25 cellular contexts compared by ENCODE assay signal in the genomic region with DNA sequence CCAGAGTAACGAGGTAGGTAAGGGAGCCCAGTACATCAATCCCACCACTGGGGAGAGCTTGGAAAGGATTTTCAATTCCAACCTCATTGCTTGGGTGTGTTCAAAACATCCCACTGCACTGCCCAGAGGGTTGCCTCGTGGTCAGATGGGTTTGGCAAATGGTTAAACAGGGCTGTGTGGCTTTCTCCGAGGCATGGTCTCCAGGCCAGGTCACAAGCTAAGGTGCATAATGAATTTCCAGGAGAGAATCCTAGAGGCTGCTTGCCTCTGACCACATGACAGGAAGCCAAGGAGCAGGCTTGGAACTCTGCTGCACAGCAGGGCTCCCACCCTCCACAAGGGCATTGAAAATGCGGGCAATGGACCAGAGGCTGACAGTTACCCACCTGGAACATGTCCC.
"Had no signal": no experiment of that assay in that cellular context is flagged by ENCODE, and none has a peak within 500 bp of the region (broad histone marks: within the 10 kb centered on the region; RNA-seq: fewer than 3 reads in every experiment).

No MANE protein-coding gene starts in this region.

- DNase-seq: activated CD4-positive, alpha-beta memory T cell treated with anti-CD3 and anti-CD28 coated beads, Interleukin-2, amount 10 ng/mL, durations not matched to agents 7 days and 5 days; activated CD4-positive, alpha-beta T cell treated with anti-CD3 and anti-CD28 coated beads, Interleukin-2, amount 10 ng/mL, durations not matched to agents 7 days and 5 days; activated CD4-positive, CD25-positive, alpha-beta regulatory T cell; activated gamma-delta T cell; activated naive CD4-positive, alpha-beta T cell treated with anti-CD3 and anti-CD28 coated beads for 36 hours; activated T-cell treated with anti-CD3 and anti-CD28 coated beads for 4 hours; activated T-cell treated with anti-CD3 and anti-CD28 coated beads, Interleukin-2, amount 50 U/mL, for 48 hours; amygdala; caudate nucleus; Kasumi-1; KBM-7; NCI-H1092; NCI-H1417; NCI-H2029; NCI-H2107; NCI-H2171 treated with DMSO at 0.1 percent for 48 hours; NCI-H226; NCI-H526 treated with DMSO at 0.1 percent for 48 hours; NCI-H82; OCI-M1; SIG-M5; T-helper 17 cell; T-helper 9 cell had no signal

- H3K36me3 Mint-ChIP-seq: activated naive CD8-positive, alpha-beta T cell had no signal

- ATAC-seq: activated T-helper 17 cell treated with anti-CD3 and anti-CD28 coated beads, Interleukin-2, amount 50 U/mL, for 72 hours; T-helper 17 cell had no signal

- H3K4me3 Mint-ChIP-seq: activated CD4-positive, alpha-beta memory T cell treated with anti-CD3 and anti-CD28 coated beads, Interleukin-2, amount 10 ng/mL, durations not matched to agents 7 days and 5 days; activated CD4-positive, alpha-beta T cell treated with anti-CD3 and anti-CD28 coated beads, Interleukin-2, amount 10 ng/mL, durations not matched to agents 7 days and 5 days; activated naive CD4-positive, alpha-beta T cell treated with anti-CD3 and anti-CD28 coated beads for 36 hours; activated naive CD8-positive, alpha-beta T cell; activated T-helper 17 cell treated with anti-CD3 and anti-CD28 coated beads, Interleukin-2, amount 50 U/mL, for 72 hours; T-helper 17 cell had no signal

- H3K9me3 Mint-ChIP-seq: activated CD4-positive, alpha-beta memory T cell treated with anti-CD3 and anti-CD28 coated beads, Interleukin-2, amount 10 ng/mL, durations not matched to agents 7 days and 5 days; activated CD4-positive, alpha-beta T cell treated with anti-CD3 and anti-CD28 coated beads, Interleukin-2, amount 10 ng/mL, durations not matched to agents 7 days and 5 days; activated naive CD4-positive, alpha-beta T cell treated with anti-CD3 and anti-CD28 coated beads for 36 hours; activated T-helper 17 cell treated with anti-CD3 and anti-CD28 coated beads, Interleukin-2, amount 50 U/mL, for 72 hours had no signal

- H3K27me3 Mint-ChIP-seq: activated CD4-positive, alpha-beta memory T cell treated with anti-CD3 and anti-CD28 coated beads, Interleukin-2, amount 10 ng/mL, durations not matched to agents 7 days and 5 days; activated CD4-positive, alpha-beta T cell treated with anti-CD3 and anti-CD28 coated beads, Interleukin-2, amount 10 ng/mL, durations not matched to agents 7 days and 5 days; activated naive CD8-positive, alpha-beta T cell; activated T-helper 17 cell treated with anti-CD3 and anti-CD28 coated beads, Interleukin-2, amount 50 U/mL, for 72 hours; T-helper 17 cell had no signal

- H3K27ac Mint-ChIP-seq: activated CD4-positive, alpha-beta memory T cell treated with anti-CD3 and anti-CD28 coated beads, Interleukin-2, amount 10 ng/mL, durations not matched to agents 7 days and 5 days; activated CD4-positive, alpha-beta T cell treated with anti-CD3 and anti-CD28 coated beads, Interleukin-2, amount 10 ng/mL, durations not matched to agents 7 days and 5 days; activated naive CD4-positive, alpha-beta T cell treated with anti-CD3 and anti-CD28 coated beads for 36 hours; activated naive CD8-positive, alpha-beta T cell; activated T-helper 17 cell treated with anti-CD3 and anti-CD28 coated beads, Interleukin-2, amount 50 U/mL, for 72 hours; T-helper 17 cell had no signal
